ENCODE assay signal across 17 cellular contexts in the genomic region with DNA sequence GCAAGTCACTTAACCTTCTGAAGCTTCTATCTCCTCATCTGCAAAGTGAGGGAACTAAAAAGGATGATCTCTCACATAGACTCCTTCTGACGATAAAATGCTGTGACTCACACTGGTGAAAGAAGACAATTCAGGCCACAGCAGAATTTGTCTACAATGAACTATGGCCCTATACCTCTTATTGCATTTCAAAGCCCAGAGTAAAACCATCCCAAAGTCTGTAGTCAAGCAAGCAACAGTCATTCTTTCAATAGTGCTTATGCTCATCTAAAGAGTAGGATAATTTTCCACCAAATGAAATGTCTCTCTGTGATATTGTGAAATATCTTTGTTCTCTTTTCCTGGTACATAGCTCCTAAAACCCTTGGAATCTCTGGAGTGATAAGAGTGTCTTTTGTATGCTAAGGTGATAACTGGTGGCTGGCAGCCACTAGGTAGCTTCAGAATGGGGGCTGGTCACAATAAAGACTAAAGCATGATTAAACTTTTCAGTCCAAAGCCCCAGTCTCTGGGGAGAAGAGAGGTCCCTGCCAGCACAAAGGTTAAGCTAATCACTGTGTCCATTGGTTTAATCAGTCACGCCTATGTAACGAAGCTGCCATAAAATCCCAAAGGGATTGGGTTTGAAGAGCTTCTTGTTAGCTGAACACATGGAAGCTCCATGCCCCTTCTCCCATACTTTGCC. TPM values are rescaled to one million over a fixed set of nuclear protein-coding genes. Genes with fewer than 3 reads are reported as not detected.
DNase-seq lines count a peak whose midpoint lies in the region; ATAC-seq, FAIRE-seq and TF ChIP-seq lines count a peak whose summit lies in the region.
"Had no signal": no experiment of that assay in that cellular context is flagged by ENCODE, and none has a peak within 500 bp of the region (broad histone marks: within the 10 kb centered on the region; RNA-seq: fewer than 3 reads in every experiment).

No MANE protein-coding gene starts in this region.

- no peak overlapping the region for H2AFZ ChIP-seq in HepG2 (ENCODE audit: low read length)
- H2AFZ ChIP-seq: PC-9 had no signal

- H3K27me3 ChIP-seq in HepG2 (ENCODE audit: control insufficient read depth in 1 of 2, insufficient read depth in 2 of 2, low read length in 2 of 2): no peaks in the 10 kb centered on the region
- H3K27me3 ChIP-seq in right lobe of liver: no peaks in the 10 kb centered on the region

- no peak overlapping the region for H3K9ac ChIP-seq in HepG2 (ENCODE audit: insufficient read depth, low read depth, low read length)

- peak overlapping the region; percentile 78 to 94 (median 86) for H3K27ac Mint-ChIP-seq in immature natural killer cell

- H3K27ac ChIP-seq in HepG2 (ENCODE audit: extremely low read length, insufficient read depth, low read length) (no peak overlapping the region), right lobe of liver (no peak overlapping the region)
- H3K27ac ChIP-seq: coronary artery, epithelial cell of prostate, PC-9 had no signal

- CTCF ChIA-PET in HepG2 (lab: Yijun Ruan, JAX; ENCODE audit: low intra/inter-chr PET ratio, low total read pairs): no interaction called here

- TF ChIP-seq CTCF in HepG2 (CRISPR knock-in tag; IDR thresholded peaks at IDR 0.05): no peak
- TF ChIP-seq CTCF in right lobe of liver (IDR thresholded peaks at IDR 0.05): no peak

- DNase-seq in HepG2 (ENCODE audit: low spot score) (no peak), right lobe of liver (no peak), immature natural killer cell (no peak), left lobe of liver (ENCODE audit: low spot score) (no peak), NOMO-1 treated with dmso at 0.1 percent for 144 hours (lab: John Stamatoyannopoulos, UW; ENCODE audit: unreplicated experiment) (no peak)
- DNase-seq: activated CD4-positive, alpha-beta memory T cell treated with anti-CD3 and anti-CD28 coated beads for 36 hours; MV-4-11; NCI-H1930; PC-9 had no signal

- H3K79me2 ChIP-seq in HepG2 (ENCODE audit: insufficient read depth, low read length): no peaks in the 10 kb centered on the region

- POLR2A ChIA-PET in HepG2 (lab: Yijun Ruan, JAX): no interaction called here

- H3K4me1 ChIP-seq in HepG2 (ENCODE audit: insufficient read depth, low read length) (no peaks in the 10 kb centered on the region), right lobe of liver (no peaks in the 10 kb centered on the region)

- no peaks in the 10 kb centered on the region for H3K9me3 ChIP-seq in HepG2 (ENCODE audit: low read length)
- no peaks in the 10 kb centered on the region for H3K9me3 ChIP-seq in right lobe of liver

- FAIRE-seq in HepG2 (lab: Jason Lieb, UNC): no peak
- FAIRE-seq: astrocyte, D721Med had no signal

- ATAC-seq in HepG2 (no peak), right lobe of liver (no peak), SK-N-SH treated with all-trans-retinoic acid at 6 μM for 48 hours (peak; percentile 55), GM18909 (IDR thresholded peaks at IDR 0.05; ENCODE audit: poor library complexity, unreplicated experiment) (no peak), HG02678 (IDR thresholded peaks at IDR 0.05; ENCODE audit: unreplicated experiment) (no peak), left lobe of liver (no peak)
- ATAC-seq: HCT116 had no signal

- TF ChIP-seq EP300 in HepG2 (IDR thresholded peaks at IDR 0.05; ENCODE audit: low read depth in 2 of 2, low read length in 2 of 2) (no peak), HepG2 (CRISPR knock-in tag; IDR thresholded peaks at IDR 0.05; ENCODE audit: borderline replicate concordance) (no peak)

- no peak overlapping the region for H3K4me3 ChIP-seq in HepG2 (replicated peaks in 1 of 3; ENCODE audit: insufficient read depth in 1 of 3, low read depth in 2 of 3, low read length in 3 of 3)
- H3K4me3 ChIP-seq in right lobe of liver: no peak overlapping the region
- H3K4me3 ChIP-seq: coronary artery, PC-9 had no signal

- no peak for TF ChIP-seq POLR2A in HepG2 (IDR thresholded peaks at IDR 0.05; ENCODE audit: insufficient read depth in 1 of 2, low read depth in 2 of 2, low read length in 2 of 2)
- TF ChIP-seq POLR2A in right lobe of liver (IDR thresholded peaks at IDR 0.05): no peak

- H3K4me3 Mint-ChIP-seq in immature natural killer cell: peak overlapping the region in 1 of 5 donors; percentile 65
- H3K4me3 Mint-ChIP-seq: activated CD4-positive, alpha-beta memory T cell treated with anti-CD3 and anti-CD28 coated beads for 36 hours had no signal

- intact Hi-C loops in HepG2 (cut with micrococcal nuclease; ENCODE audit: unreplicated experiment) (no loop called here), right lobe of liver (cut with DNase I) (no loop called here)

- H4K20me1 ChIP-seq in HepG2 (ENCODE audit: insufficient read depth, low read length): no peaks in the 10 kb centered on the region

- H3K4me1 Mint-ChIP-seq in immature natural killer cell: peaks cover 77 to 96% of the 10 kb centered on the region in 2 donors

- TF ChIP-seq RAD21 in HepG2 (CRISPR knock-in tag; IDR thresholded peaks at IDR 0.05): no peak

- no peaks in the 10 kb centered on the region for H3K36me3 ChIP-seq in HepG2 (replicated peaks in 1 of 2; ENCODE audit: control insufficient read depth in 1 of 2, insufficient read depth in 2 of 2, low read length in 2 of 2)
- H3K36me3 ChIP-seq in right lobe of liver: no peaks in the 10 kb centered on the region

- peaks cover 0 to 7% (median 2%) of the 10 kb centered on the region in 6 donors for H3K9me3 Mint-ChIP-seq in immature natural killer cell

- H3K36me3 Mint-ChIP-seq in immature natural killer cell: peaks cover 17 to 23% (median 20%) of the 10 kb centered on the region in 3 donors

- H3K4me2 ChIP-seq in HepG2 (ENCODE audit: low read depth, low read length): no peak overlapping the region
- H3K4me2 ChIP-seq: PC-9 had no signal

- in situ Hi-C loops in HepG2 (cut with HindIII; ENCODE audit: extremely low pct_ligation_motif_present, low pct_unique_long_range_greater_than_20kb): no loop called here

- no TSS peak for BruUV-seq in HepG2 (replicated peaks; lab: Mats Ljungman, UMichigan)

- WGBS in HepG2 (ENCODE audit: low lambda C conversion rate): 39% methylated on average over 3 of the region's 3 CpGs
- 90% methylated on average over 3 of the region's 3 CpGs for WGBS in right lobe of liver (ENCODE audit: insufficient coverage, low coverage, low lambda C conversion rate, missing lambda C conversion rate)

- peaks cover 0 to 3% (median 0%) of the 10 kb centered on the region in 3 donors for H3K27me3 Mint-ChIP-seq in immature natural killer cell (ENCODE audit: low read depth in 3 of 3)
- H3K27me3 Mint-ChIP-seq: activated CD4-positive, alpha-beta memory T cell treated with anti-CD3 and anti-CD28 coated beads for 36 hours had no signal

TF ChIP-seq in HepG2, 621 proteins besides CTCF, POLR2A, EP300 and RAD21:
- TF ChIP-seq JUN (CRISPR knock-in tag; IDR thresholded peaks at IDR 0.05): no peak
- 0 out of 2 replicates have a peak, but pooled peaks have one; percentile 22 for TF ChIP-seq CEBPB (IDR thresholded peaks at IDR 0.05; ENCODE audit: borderline replicate concordance, low read depth, low read length)

TF ChIP-seq in SK-N-SH treated with all-trans-retinoic acid at 6 μM for 48 hours, 23 proteins besides CTCF, POLR2A, EP300 and RAD21:
- TF ChIP-seq TOX (CRISPR knock-in tag; IDR thresholded peaks at IDR 0.05; ENCODE audit: borderline replicate concordance) (no peak), GLIS3 (CRISPR knock-in tag; IDR thresholded peaks at IDR 0.05) (no peak), SNAI2 (CRISPR knock-in tag; IDR thresholded peaks at IDR 0.05) (no peak), ZNF565 (CRISPR knock-in tag; conservative IDR thresholded peaks at IDR 0.05; ENCODE audit: low read depth) (no peak)
- TF ChIP-seq, protein P1, sequence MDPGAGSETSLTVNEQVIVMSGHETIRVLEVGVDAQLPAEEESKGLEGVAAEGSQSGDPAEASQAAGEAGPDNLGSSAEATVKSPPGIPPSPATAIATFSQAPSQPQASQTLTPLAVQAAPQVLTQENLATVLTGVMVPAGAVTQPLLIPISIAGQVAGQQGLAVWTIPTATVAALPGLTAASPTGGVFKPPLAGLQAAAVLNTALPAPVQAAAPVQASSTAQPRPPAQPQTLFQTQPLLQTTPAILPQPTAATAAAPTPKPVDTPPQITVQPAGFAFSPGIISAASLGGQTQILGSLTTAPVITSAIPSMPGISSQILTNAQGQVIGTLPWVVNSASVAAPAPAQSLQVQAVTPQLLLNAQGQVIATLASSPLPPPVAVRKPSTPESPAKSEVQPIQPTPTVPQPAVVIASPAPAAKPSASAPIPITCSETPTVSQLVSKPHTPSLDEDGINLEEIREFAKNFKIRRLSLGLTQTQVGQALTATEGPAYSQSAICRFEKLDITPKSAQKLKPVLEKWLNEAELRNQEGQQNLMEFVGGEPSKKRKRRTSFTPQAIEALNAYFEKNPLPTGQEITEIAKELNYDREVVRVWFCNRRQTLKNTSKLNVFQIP (CRISPR knock-in tag; IDR thresholded peaks at IDR 0.05; ENCODE audit: borderline replicate concordance, low read depth): no peak

RNA-seq across cellular contexts. Expression of gene SYTL2, which starts 30.8 kb away (rescaled TPM):
- 0.58 and 0.77 TPM in 2 replicates for total RNA-seq in HepG2 (2016; rRNA removed; fragmentation: Illumina TruSeq; extraction: Trizol)
- total RNA-seq in HepG2 (2016; cell fraction: cytosol; rRNA removed; fragmentation: Illumina TruSeq; extraction: Trizol; ENCODE audit: low read depth): 0.44 and 0.91 TPM in 2 replicates
- total RNA-seq in HepG2 (2016; cell fraction: insoluble cytoplasmic fraction; rRNA removed; fragmentation: Illumina TruSeq; extraction: Trizol): 0.77 and 1.00 TPM in 2 replicates
- 0.41 and 0.77 TPM in 2 replicates for total RNA-seq in HepG2 (2016; cell fraction: membrane; rRNA removed; fragmentation: Illumina TruSeq; extraction: Trizol)
- total RNA-seq in HepG2 (2016; cell fraction: nucleus; rRNA removed; fragmentation: Illumina TruSeq; extraction: Trizol): 2.7 and 3.2 TPM in 2 replicates
- polyA plus RNA-seq in HepG2 (2011; rRNA removed): 0.64 and 0.90 TPM in 2 replicates
- 0.16 and 0.41 TPM in 2 replicates for polyA plus RNA-seq in HepG2 (2011; cell fraction: cytosol; rRNA removed)
- 1.8 TPM in 2 replicates for polyA plus RNA-seq in HepG2 (2011; cell fraction: nucleus; rRNA removed)
- 0.75 and 1.1 TPM in 2 replicates for polyA plus RNA-seq in HepG2 (2012)
- polyA plus RNA-seq in HepG2 (2016; cell fraction: cytosol; fragmentation: Illumina TruSeq; extraction: Trizol; ENCODE audit: low read depth): 0.06 TPM in 1 of 2 replicates, not detected in the other
- polyA plus RNA-seq in HepG2 (2016; cell fraction: insoluble cytoplasmic fraction; fragmentation: Illumina TruSeq; extraction: Trizol; ENCODE audit: low read depth): 0.47 and 0.52 TPM in 2 replicates
- polyA plus RNA-seq in HepG2 (2016; cell fraction: membrane; fragmentation: Illumina TruSeq; extraction: Trizol; ENCODE audit: low read depth): 0.23 and 0.29 TPM in 2 replicates
- 1.7 and 3.1 TPM in 2 replicates for polyA plus RNA-seq in HepG2 (2016; cell fraction: nucleus; fragmentation: Illumina TruSeq; extraction: Trizol; ENCODE audit: insufficient read depth, low read depth)
- 0.10 and 0.12 TPM in 2 replicates for polyA minus RNA-seq in HepG2 (2011; rRNA and poly(A)+ RNA removed; ENCODE audit: low replicate concordance)
- 0.18 and 0.69 TPM in 2 replicates for polyA minus RNA-seq in HepG2 (2011; cell fraction: cytosol; rRNA and poly(A)+ RNA removed)
- 2.5 and 3.7 TPM in 2 replicates for polyA minus RNA-seq in HepG2 (2011; cell fraction: nucleus; rRNA and poly(A)+ RNA removed)
- 10 to 100 TPM in 2 of 6 experiments, 1 to 10 TPM in 4; 4.2 to 14.9 (median 8.7) TPM for total RNA-seq in right lobe of liver
- 10 to 100 TPM; 26.1 to 67.0 (median 33.3) TPM for polyA plus RNA-seq in immature natural killer cell
- total RNA-seq in left lobe of liver: 4.8 TPM
